In genomic region chr3:115401298-115401697, GRCh38 we compare ENCODE assay signal across 14 cellular contexts.
DNase-seq lines count a peak whose midpoint lies in the region; ATAC-seq and TF ChIP-seq lines count a peak whose summit lies in the region.
"Had no signal": no experiment of that assay in that cellular context is flagged by ENCODE, and none has a peak within 500 bp of the region (broad histone marks: within the 10 kb centered on the region; RNA-seq: fewer than 3 reads in every experiment).

No MANE protein-coding gene starts in this region.

- H3K9me3 Mint-ChIP-seq in chondrocyte (ENCODE audit: low read depth): peaks cover 5% of the 10 kb centered on the region
- H3K9me3 Mint-ChIP-seq in CD14-positive monocyte: peaks cover 0 to 5% (median 2%) of the 10 kb centered on the region in 7 donors
- no peaks in the 10 kb centered on the region for H3K9me3 Mint-ChIP-seq in activated CD4-positive, alpha-beta memory T cell treated with anti-CD3 and anti-CD28 coated beads, Interleukin-2, amount 10 ng/mL, durations not matched to agents 7 days and 5 days
- H3K9me3 Mint-ChIP-seq: activated naive CD8-positive, alpha-beta T cell treated with anti-CD3 and anti-CD28 coated beads for 36 hours had no signal

- H3K4me1 Mint-ChIP-seq in chondrocyte (ENCODE audit: low read depth) (peaks cover 62% of the 10 kb centered on the region), CD14-positive monocyte (no peaks in the 10 kb centered on the region)
- H3K4me1 Mint-ChIP-seq in activated CD4-positive, alpha-beta memory T cell treated with anti-CD3 and anti-CD28 coated beads, Interleukin-2, amount 10 ng/mL, durations not matched to agents 7 days and 5 days: no peaks in the 10 kb centered on the region
- H3K4me1 Mint-ChIP-seq: activated naive CD8-positive, alpha-beta T cell treated with anti-CD3 and anti-CD28 coated beads for 36 hours had no signal

- no peaks in the 10 kb centered on the region for H3K9me3 ChIP-seq in heart left ventricle
- H3K9me3 ChIP-seq: mucosa of descending colon, tibial nerve had no signal

- CTCF ChIA-PET in activated CD4-positive, alpha-beta memory T cell treated with anti-CD3 and anti-CD28 coated beads, Interleukin-2, amount 10 ng/mL, durations not matched to agents 7 days and 5 days (lab: Charles Lee): interaction anchor here (0.7 kb wide), 1 partner anchor 423 kb away, joined by 3 read pairs; no protein-coding TSS in a partner anchor

- no peak for DNase-seq in heart left ventricle
- DNase-seq in Right ventricle myocardium inferior (ENCODE audit: missing footprints): no peak
- DNase-seq in chondrocyte (ENCODE audit: low spot score): no peak
- DNase-seq in kidney tubule cell (ENCODE audit: low spot score): peak; percentile 58
- no peak for DNase-seq in CD14-positive monocyte (ENCODE audit: low spot score)
- DNase-seq in activated CD4-positive, alpha-beta memory T cell treated with anti-CD3 and anti-CD28 coated beads, Interleukin-2, amount 10 ng/mL, durations not matched to agents 7 days and 5 days: no peak
- no peak for DNase-seq in activated gamma-delta T cell (lab: John Stamatoyannopoulos, UW)
- DNase-seq: activated naive CD8-positive, alpha-beta T cell treated with anti-CD3 and anti-CD28 coated beads for 36 hours; mucosa of descending colon; NCI-H1436 treated with DMSO at 0.1 percent for 48 hours; NCI-H69 had no signal

- intact Hi-C loops in heart left ventricle (cut with DNase I) (no loop called here), Right ventricle myocardium inferior (cut with DNase I) (no loop called here), CD14-positive monocyte (cut with micrococcal nuclease) (no loop called here)

- no peaks in the 10 kb centered on the region for H3K27me3 Mint-ChIP-seq in chondrocyte (ENCODE audit: low read depth)
- peaks cover 0 to 2% (median 2%) of the 10 kb centered on the region in 3 donors for H3K27me3 Mint-ChIP-seq in CD14-positive monocyte (ENCODE audit: low read depth in 3 of 3)
- no peaks in the 10 kb centered on the region for H3K27me3 Mint-ChIP-seq in activated CD4-positive, alpha-beta memory T cell treated with anti-CD3 and anti-CD28 coated beads, Interleukin-2, amount 10 ng/mL, durations not matched to agents 7 days and 5 days
- H3K27me3 Mint-ChIP-seq: activated naive CD8-positive, alpha-beta T cell treated with anti-CD3 and anti-CD28 coated beads for 36 hours had no signal

- TF ChIP-seq CTCF in heart left ventricle (IDR thresholded peaks at IDR 0.05) (no peak), chondrocyte (IDR thresholded peaks at IDR 0.05) (no peak), CD14-positive monocyte (IDR thresholded peaks at IDR 0.05) (no peak)

- H3K27me3 ChIP-seq in heart left ventricle: no peaks in the 10 kb centered on the region
- H3K27me3 ChIP-seq: tibial nerve had no signal

- H3K4me3 ChIP-seq in heart left ventricle: no peak overlapping the region
- H3K4me3 ChIP-seq: mucosa of descending colon, tibial nerve had no signal

- POLR2A ChIA-PET in activated CD4-positive, alpha-beta memory T cell treated with anti-CD3 and anti-CD28 coated beads, Interleukin-2, amount 10 ng/mL, durations not matched to agents 7 days and 5 days (lab: Charles Lee): no interaction called here

- TF ChIP-seq POLR2A in heart left ventricle (IDR thresholded peaks at IDR 0.05): no peak

- peak overlapping the region in 6 of 12 donors; percentile 47 to 61 (median 54) for H3K27ac ChIP-seq in heart left ventricle

- 68 to 77% (median 70%) methylated on average over 2 of the region's 2 CpGs for WGBS in heart left ventricle, 4 donors

- peak overlapping the region; percentile 35 for H3K4me3 Mint-ChIP-seq in chondrocyte (ENCODE audit: unreplicated experiment)
- H3K4me3 Mint-ChIP-seq in CD14-positive monocyte: no peak overlapping the region
- H3K4me3 Mint-ChIP-seq in activated CD4-positive, alpha-beta memory T cell treated with anti-CD3 and anti-CD28 coated beads, Interleukin-2, amount 10 ng/mL, durations not matched to agents 7 days and 5 days: no peak overlapping the region
- H3K4me3 Mint-ChIP-seq: activated naive CD8-positive, alpha-beta T cell treated with anti-CD3 and anti-CD28 coated beads for 36 hours had no signal

- ATAC-seq in heart left ventricle (peak in 3 of 4 donors; percentile 53 to 94 (median 71)), Right ventricle myocardium inferior (no peak), GM19455 (IDR thresholded peaks at IDR 0.05; ENCODE audit: unreplicated experiment) (no peak)
- ATAC-seq: HepG2, mucosa of descending colon had no signal

- H3K36me3 Mint-ChIP-seq in chondrocyte (ENCODE audit: low read depth) (no peaks in the 10 kb centered on the region), CD14-positive monocyte (no peaks in the 10 kb centered on the region)
- H3K36me3 Mint-ChIP-seq in activated CD4-positive, alpha-beta memory T cell treated with anti-CD3 and anti-CD28 coated beads, Interleukin-2, amount 10 ng/mL, durations not matched to agents 7 days and 5 days (ENCODE audit: low read depth): no peaks in the 10 kb centered on the region
- H3K36me3 Mint-ChIP-seq: activated naive CD8-positive, alpha-beta T cell treated with anti-CD3 and anti-CD28 coated beads for 36 hours had no signal

- no peaks in the 10 kb centered on the region for H3K36me3 ChIP-seq in heart left ventricle
- H3K36me3 ChIP-seq: tibial nerve had no signal

- H3K4me1 ChIP-seq in heart left ventricle: peaks cover 0 to 7% (median 0%) of the 10 kb centered on the region in 12 donors

- H3K27ac Mint-ChIP-seq in chondrocyte (ENCODE audit: unreplicated experiment) (peak overlapping the region; percentile 96), CD14-positive monocyte (no peak overlapping the region)
- H3K27ac Mint-ChIP-seq in activated CD4-positive, alpha-beta memory T cell treated with anti-CD3 and anti-CD28 coated beads, Interleukin-2, amount 10 ng/mL, durations not matched to agents 7 days and 5 days: no peak overlapping the region
- H3K27ac Mint-ChIP-seq: activated naive CD8-positive, alpha-beta T cell treated with anti-CD3 and anti-CD28 coated beads for 36 hours had no signal

Comparison
In these comparisons a context has a peak if more than half of its experiments do, and no peak if none do; other contexts are left out.
1. ATAC-seq: peak in heart left ventricle (3 of 4); none in Right ventricle myocardium inferior (single experiment) and GM19455 (single experiment).